In the genomic region with DNA sequence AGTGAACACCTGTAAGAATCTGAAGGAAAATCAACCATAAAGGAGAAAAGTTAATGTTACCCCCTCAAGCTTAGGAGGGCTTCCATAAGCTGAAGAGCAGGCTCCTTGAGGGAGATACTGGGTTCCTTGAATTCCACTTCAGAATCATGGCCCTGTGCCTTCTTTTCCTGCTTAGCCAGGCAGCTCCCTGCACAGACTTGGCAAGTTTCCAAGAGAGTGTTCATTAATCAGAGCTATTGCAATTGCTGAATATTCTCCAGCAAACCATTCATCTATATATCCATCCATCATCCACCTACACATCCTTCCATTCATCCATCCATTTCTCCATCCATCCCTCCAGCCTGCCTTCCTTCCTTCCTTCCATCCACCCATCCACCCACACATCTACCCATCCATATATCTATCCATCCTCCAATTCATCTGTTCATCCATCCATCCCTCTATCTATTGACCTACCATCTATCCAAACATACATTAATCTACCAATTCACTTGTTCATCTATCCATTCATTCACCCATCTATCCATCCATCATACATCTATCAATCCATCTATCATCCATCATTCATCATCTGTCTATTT, we compare ENCODE assay signal across 14 cellular contexts.
"Had no signal": no experiment of that assay in that cellular context is flagged by ENCODE, and none has a peak within 500 bp of the region (broad histone marks: within the 10 kb centered on the region; RNA-seq: fewer than 3 reads in every experiment).

No MANE protein-coding gene starts in this region.

- H3K27me3 ChIP-seq: cardiac muscle cell, ovary had no signal

- H3K9me3 ChIP-seq: ovary had no signal

- ATAC-seq: activated CD8-positive, alpha-beta T cell treated with anti-CD3 and anti-CD28 coated beads for 36 hours; activated T-cell treated with anti-CD3 and anti-CD28 coated beads, Interleukin-2, amount 50 U/mL, for 72 hours had no signal

- H3K4me3 ChIP-seq: cardiac muscle cell, ovary had no signal

- H3K9me3 Mint-ChIP-seq: activated CD8-positive, alpha-beta T cell treated with anti-CD3 and anti-CD28 coated beads for 36 hours; activated T-cell treated with anti-CD3 and anti-CD28 coated beads, Interleukin-2, amount 50 U/mL, for 72 hours; neural crest cell; type B pancreatic cell had no signal

- DNase-seq: activated CD4-positive, alpha-beta T cell treated with anti-CD3 and anti-CD28 coated beads for 4 hours; activated CD8-positive, alpha-beta memory T cell treated with anti-CD3 and anti-CD28 coated beads, Interleukin-2, amount 50 U/mL, for 4 hours; activated CD8-positive, alpha-beta T cell treated with anti-CD3 and anti-CD28 coated beads for 36 hours; activated naive CD4-positive, alpha-beta T cell; activated T-cell treated with anti-CD3 and anti-CD28 coated beads, Interleukin-2, amount 50 U/mL, for 72 hours; cortex of kidney; effector memory CD4-positive, alpha-beta T cell; ovary; stimulated activated CD4-positive, alpha-beta T cell treated with anti-CD3 and anti-CD28 coated beads, Interleukin-2, amount 100 ng/mL, for 48 hours; stimulated activated naive CD4-positive, alpha-beta T cell treated with Interleukin-2 at 50 U/mL for 16 hours had no signal

- H3K27ac ChIP-seq: cardiac muscle cell, epithelial cell of prostate, ovary had no signal

- H3K27ac Mint-ChIP-seq: activated CD8-positive, alpha-beta T cell treated with anti-CD3 and anti-CD28 coated beads for 36 hours; activated T-cell treated with anti-CD3 and anti-CD28 coated beads, Interleukin-2, amount 50 U/mL, for 72 hours; type B pancreatic cell had no signal

- H3K36me3 Mint-ChIP-seq: type B pancreatic cell had no signal

- H3K36me3 ChIP-seq: cardiac muscle cell, ovary had no signal

- H3K27me3 Mint-ChIP-seq: activated CD8-positive, alpha-beta T cell treated with anti-CD3 and anti-CD28 coated beads for 36 hours had no signal

- H3K4me3 Mint-ChIP-seq: activated CD8-positive, alpha-beta T cell treated with anti-CD3 and anti-CD28 coated beads for 36 hours; activated T-cell treated with anti-CD3 and anti-CD28 coated beads, Interleukin-2, amount 50 U/mL, for 72 hours; neural crest cell; type B pancreatic cell had no signal
